In the genomic region with DNA sequence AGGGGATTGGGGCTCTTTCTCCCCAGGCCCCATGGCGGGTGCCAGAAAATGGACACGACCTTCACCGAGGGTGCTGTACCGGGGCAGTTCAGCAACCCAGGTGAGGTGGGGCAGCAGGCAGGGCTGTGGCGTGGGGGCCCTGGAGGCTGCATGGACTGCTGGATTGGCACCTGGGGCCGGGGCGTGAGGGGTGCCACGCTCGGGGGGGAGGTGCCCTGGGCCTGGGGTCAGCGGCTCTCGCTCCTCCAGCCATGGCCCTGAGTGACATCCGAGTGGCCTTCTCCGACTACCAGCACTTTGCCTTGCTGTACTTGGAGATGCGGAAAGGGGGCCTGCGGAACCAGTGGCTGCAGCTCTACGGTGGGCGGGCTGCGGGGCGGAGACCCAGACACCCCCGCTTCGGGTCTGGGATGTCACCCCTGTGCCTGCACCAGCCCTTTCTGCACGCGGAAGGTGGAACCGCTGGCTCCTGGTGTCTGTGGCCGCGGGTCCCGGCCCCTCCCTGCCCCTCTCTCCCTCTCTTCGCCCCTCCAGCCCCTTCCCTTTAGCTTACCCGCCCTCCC, we compare ENCODE assay signal across 1 cellular context.
TF ChIP-seq lines count a peak whose summit lies in the region.

No MANE protein-coding gene starts in this region.

TF ChIP-seq in GM23338, 12 proteins besides CTCF, POLR2A, EP300 and RAD21 (continued from another document):
- TF ChIP-seq, protein P1, sequence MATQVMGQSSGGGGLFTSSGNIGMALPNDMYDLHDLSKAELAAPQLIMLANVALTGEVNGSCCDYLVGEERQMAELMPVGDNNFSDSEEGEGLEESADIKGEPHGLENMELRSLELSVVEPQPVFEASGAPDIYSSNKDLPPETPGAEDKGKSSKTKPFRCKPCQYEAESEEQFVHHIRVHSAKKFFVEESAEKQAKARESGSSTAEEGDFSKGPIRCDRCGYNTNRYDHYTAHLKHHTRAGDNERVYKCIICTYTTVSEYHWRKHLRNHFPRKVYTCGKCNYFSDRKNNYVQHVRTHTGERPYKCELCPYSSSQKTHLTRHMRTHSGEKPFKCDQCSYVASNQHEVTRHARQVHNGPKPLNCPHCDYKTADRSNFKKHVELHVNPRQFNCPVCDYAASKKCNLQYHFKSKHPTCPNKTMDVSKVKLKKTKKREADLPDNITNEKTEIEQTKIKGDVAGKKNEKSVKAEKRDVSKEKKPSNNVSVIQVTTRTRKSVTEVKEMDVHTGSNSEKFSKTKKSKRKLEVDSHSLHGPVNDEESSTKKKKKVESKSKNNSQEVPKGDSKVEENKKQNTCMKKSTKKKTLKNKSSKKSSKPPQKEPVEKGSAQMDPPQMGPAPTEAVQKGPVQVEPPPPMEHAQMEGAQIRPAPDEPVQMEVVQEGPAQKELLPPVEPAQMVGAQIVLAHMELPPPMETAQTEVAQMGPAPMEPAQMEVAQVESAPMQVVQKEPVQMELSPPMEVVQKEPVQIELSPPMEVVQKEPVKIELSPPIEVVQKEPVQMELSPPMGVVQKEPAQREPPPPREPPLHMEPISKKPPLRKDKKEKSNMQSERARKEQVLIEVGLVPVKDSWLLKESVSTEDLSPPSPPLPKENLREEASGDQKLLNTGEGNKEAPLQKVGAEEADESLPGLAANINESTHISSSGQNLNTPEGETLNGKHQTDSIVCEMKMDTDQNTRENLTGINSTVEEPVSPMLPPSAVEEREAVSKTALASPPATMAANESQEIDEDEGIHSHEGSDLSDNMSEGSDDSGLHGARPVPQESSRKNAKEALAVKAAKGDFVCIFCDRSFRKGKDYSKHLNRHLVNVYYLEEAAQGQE (IDR thresholded peaks at IDR 0.05; ENCODE audit: unreplicated experiment): no peak
